ENCODE assay signal across 1 cellular context in genomic region chr2:68282814-68283812, GRCh38.
TF ChIP-seq lines count a peak whose summit lies in the region.

No MANE protein-coding gene starts in this region.

TF ChIP-seq in GM12878, 131 proteins besides CTCF, POLR2A, EP300 and RAD21 (continued from another document):
- TF ChIP-seq ZNF592 (IDR thresholded peaks at IDR 0.05), result 0 out of 2 replicates have a peak, but pooled peaks have one; percentile 15
- no peak for TF ChIP-seq CBX5 (IDR thresholded peaks at IDR 0.05; ENCODE audit: low read depth)
- TF ChIP-seq YY1 (IDR thresholded peaks at IDR 0.05; ENCODE audit: low read depth, low read length), result peak; percentile 74
- no peak for TF ChIP-seq EGR1 (IDR thresholded peaks at IDR 0.05; ENCODE audit: borderline replicate concordance in 1 of 2, low read depth in 2 of 2, low read length in 2 of 2)
- TF ChIP-seq BMI1 (IDR thresholded peaks at IDR 0.05; ENCODE audit: borderline replicate concordance), result no peak
- TF ChIP-seq TCF7 (IDR thresholded peaks at IDR 0.05; ENCODE audit: borderline replicate concordance), result 0 out of 2 replicates have a peak, but pooled peaks have one; percentile 7
- peak; percentile 84 for TF ChIP-seq SMC3 (IDR thresholded peaks at IDR 0.05; ENCODE audit: borderline replicate concordance, low read length)
